Comparison of ENCODE assay signal across 1 cellular context in genomic region chr12:11892065-11892391, GRCh38.
TF ChIP-seq lines count a peak whose summit lies in the region.

No MANE protein-coding gene starts in this region.

TF ChIP-seq in HCT116, 20 proteins besides CTCF, POLR2A, EP300 and RAD21 (continued from another document):
- no peak for TF ChIP-seq ZBTB33 (IDR thresholded peaks at IDR 0.05; ENCODE audit: extremely low read depth, insufficient replicate concordance, low read length)
- no peak for TF ChIP-seq POLR2AphosphoS5 (IDR thresholded peaks at IDR 0.05; ENCODE audit: low read depth, low read length)
- no peak for TF ChIP-seq ZNF274 (IDR thresholded peaks at IDR 0.05; ENCODE audit: low read depth, low read length)
- no peak for TF ChIP-seq SIN3A (IDR thresholded peaks at IDR 0.05; ENCODE audit: low read depth)
- no peak for TF ChIP-seq MAX (IDR thresholded peaks at IDR 0.05)
- TF ChIP-seq JUND (IDR thresholded peaks at IDR 0.05) = no peak
